In genomic region chr11:13174090-13174489, GRCh38 we compare ENCODE assay signal across 24 cellular contexts.
"Had no signal": no experiment of that assay in that cellular context is flagged by ENCODE, and none has a peak within 500 bp of the region (broad histone marks: within the 10 kb centered on the region; RNA-seq: fewer than 3 reads in every experiment).

No MANE protein-coding gene starts in this region.

- H3K27ac ChIP-seq: esophagus squamous epithelium, gastrocnemius medialis, lower lobe of right lung, ovary, psoas muscle, sigmoid colon, stomach, thyroid gland had no signal

- ATAC-seq: effector memory CD8-positive, alpha-beta T cell; gastrocnemius medialis; left ventricle myocardium superior; lower lobe of right lung; natural killer cell; psoas muscle; right cardiac atrium; stimulated activated effector memory CD8-positive, alpha-beta T cell treated with anti-CD3 and anti-CD28 coated beads, Interleukin-12 subunit alpha, Interleukin-12 subunit beta, amount 100 ng/mL, for 72 hours had no signal

- FAIRE-seq: endometrium, keratinocyte had no signal

- H3K9me3 ChIP-seq: esophagus squamous epithelium, gastrocnemius medialis, lower lobe of right lung, ovary, psoas muscle, sigmoid colon, stomach, thyroid gland had no signal

- DNase-seq: cortex of kidney; effector memory CD8-positive, alpha-beta T cell; erythroblast; esophagus squamous epithelium; foreskin fibroblast; gastrocnemius medialis; head of caudate nucleus; left ventricle myocardium superior; lower lobe of right lung; natural killer cell; occipital lobe; ovary; posterior cingulate gyrus; psoas muscle; right cardiac atrium; sigmoid colon; stimulated activated CD4-positive, alpha-beta T cell treated with anti-CD3 and anti-CD28 coated beads, Interleukin-2, amount 100 ng/mL, for 24 hours; stimulated activated CD4-positive, alpha-beta T cell treated with anti-CD3 and anti-CD28 coated beads, Interleukin-4, amount 100 ng/mL, for 24 hours; stimulated activated naive CD4-positive, alpha-beta T cell treated with Interleukin-2 at 50 U/mL for 16 hours; stomach; thyroid gland had no signal

- H3K4me3 ChIP-seq: esophagus squamous epithelium, gastrocnemius medialis, lower lobe of right lung, ovary, psoas muscle, sigmoid colon, stomach, thyroid gland had no signal

- H3K4me1 ChIP-seq: gastrocnemius medialis, psoas muscle had no signal

- H3K27me3 ChIP-seq: gastrocnemius medialis, ovary, sigmoid colon, stomach, thyroid gland had no signal

- H3K36me3 ChIP-seq: esophagus squamous epithelium, gastrocnemius medialis, lower lobe of right lung, ovary, sigmoid colon, stomach, thyroid gland had no signal
